Comparison of ENCODE assay signal across 10 cellular contexts in genomic region chr19:29806098-29806866, GRCh38. TPM values are rescaled to one million over a fixed set of nuclear protein-coding genes. Genes with fewer than 3 reads are reported as not detected.
A peak's percentile ranks its signal among the peaks of the same experiment; 100 is the strongest.
DNase-seq lines count a peak whose midpoint lies in the region; ATAC-seq and TF ChIP-seq lines count a peak whose summit lies in the region.
"Had no signal": no experiment of that assay in that cellular context is flagged by ENCODE, and none has a peak within 500 bp of the region (broad histone marks: within the 10 kb centered on the region; RNA-seq: fewer than 3 reads in every experiment).

No MANE protein-coding gene starts in this region.

- no peaks in the 10 kb centered on the region for H3K27me3 Mint-ChIP-seq in activated CD4-positive, alpha-beta memory T cell treated with anti-CD3 and anti-CD28 coated beads, Interleukin-2, amount 10 ng/mL, durations not matched to agents 7 days and 5 days

- no peak overlapping the region for H3K4me3 Mint-ChIP-seq in activated CD4-positive, alpha-beta memory T cell treated with anti-CD3 and anti-CD28 coated beads, Interleukin-2, amount 10 ng/mL, durations not matched to agents 7 days and 5 days

- H3K4me1 Mint-ChIP-seq in activated CD4-positive, alpha-beta memory T cell treated with anti-CD3 and anti-CD28 coated beads, Interleukin-2, amount 10 ng/mL, durations not matched to agents 7 days and 5 days: peaks cover 18% of the 10 kb centered on the region

- ATAC-seq in mucosa of descending colon: peak; percentile 24
- ATAC-seq: left lung had no signal

- no peaks in the 10 kb centered on the region for H3K9me3 ChIP-seq in mucosa of descending colon
- H3K9me3 ChIP-seq: left lung had no signal

- H3K36me3 ChIP-seq in mucosa of descending colon (ENCODE audit: low read depth): no peaks in the 10 kb centered on the region
- H3K36me3 ChIP-seq: left lung had no signal

- no peaks in the 10 kb centered on the region for H3K36me3 Mint-ChIP-seq in activated CD4-positive, alpha-beta memory T cell treated with anti-CD3 and anti-CD28 coated beads, Interleukin-2, amount 10 ng/mL, durations not matched to agents 7 days and 5 days (ENCODE audit: low read depth)

- no peak for TF ChIP-seq CTCF in mucosa of descending colon (IDR thresholded peaks at IDR 0.05)
- no peak for TF ChIP-seq CTCF in dorsolateral prefrontal cortex (IDR thresholded peaks at IDR 0.05 in 54 of 56, conservative IDR thresholded peaks at IDR 0.05 in 2 of 56; ENCODE audit: low read depth in 1 of 56, partially characterized antibody in 56 of 56)

- H3K4me1 ChIP-seq in mucosa of descending colon (ENCODE audit: low read depth): no peaks in the 10 kb centered on the region
- H3K4me1 ChIP-seq: left lung had no signal

- H3K4me3 ChIP-seq in mucosa of descending colon (no peak overlapping the region), dorsolateral prefrontal cortex (no peak overlapping the region)
- H3K4me3 ChIP-seq: left lung had no signal

- no peak overlapping the region for H3K27ac Mint-ChIP-seq in activated CD4-positive, alpha-beta memory T cell treated with anti-CD3 and anti-CD28 coated beads, Interleukin-2, amount 10 ng/mL, durations not matched to agents 7 days and 5 days

- H3K27me3 ChIP-seq in dorsolateral prefrontal cortex: no peaks in the 10 kb centered on the region
- H3K27me3 ChIP-seq: left lung had no signal

- POLR2A ChIA-PET in activated CD4-positive, alpha-beta memory T cell treated with anti-CD3 and anti-CD28 coated beads, Interleukin-2, amount 10 ng/mL, durations not matched to agents 7 days and 5 days (lab: Charles Lee): no interaction called here

- DNase-seq in ELF-1 (ENCODE audit: low read depth, low spot score): peak; percentile 67
- DNase-seq in NCI-H69 (lab: John Stamatoyannopoulos, UW): peak; percentile 48
- DNase-seq in fibroblast of gingiva (ENCODE audit: low read depth): peak; percentile 42
- DNase-seq in mucosa of descending colon: peak in 1 of 3 donors; percentile 58
- no peak for DNase-seq in activated T-cell treated with anti-CD3 and anti-CD28 coated beads, Interleukin-2, amount 50 U/mL, for 1 hour
- no peak for DNase-seq in NCI-H2171 treated with DMSO at 0.1 percent for 48 hours (lab: John Stamatoyannopoulos, UW)
- DNase-seq in dorsolateral prefrontal cortex: no peak
- no peak for DNase-seq in activated CD4-positive, alpha-beta memory T cell treated with anti-CD3 and anti-CD28 coated beads, Interleukin-2, amount 10 ng/mL, durations not matched to agents 7 days and 5 days
- DNase-seq: Kasumi-1 had no signal

- CTCF ChIA-PET in activated CD4-positive, alpha-beta memory T cell treated with anti-CD3 and anti-CD28 coated beads, Interleukin-2, amount 10 ng/mL, durations not matched to agents 7 days and 5 days (lab: Charles Lee): interaction anchor here (0.7 kb wide), 1 partner anchor 13 kb away, joined by 3 read pairs; no protein-coding TSS in a partner anchor

- no peak overlapping the region for H3K27ac ChIP-seq in dorsolateral prefrontal cortex
- H3K27ac ChIP-seq: left lung had no signal

- intact Hi-C loops in mucosa of descending colon (cut with DNase I, micrococcal nuclease) (no loop called here), dorsolateral prefrontal cortex (cut with DNase I) (no loop called here)

- no peaks in the 10 kb centered on the region for H3K9me3 Mint-ChIP-seq in activated CD4-positive, alpha-beta memory T cell treated with anti-CD3 and anti-CD28 coated beads, Interleukin-2, amount 10 ng/mL, durations not matched to agents 7 days and 5 days

RNA-seq across cellular contexts. Expression of gene CCNE1, which starts 5.5 kb away (rescaled TPM):
- total RNA-seq in mucosa of descending colon (1 to 10 TPM; 4.0 to 7.1 (median 4.4) TPM), dorsolateral prefrontal cortex (10 to 100 TPM in 1 of 120 experiments, 1 to 10 TPM in 119; 2.3 to 10.5 (median 5.5) TPM)
- total RNA-seq in activated CD4-positive, alpha-beta memory T cell treated with anti-CD3 and anti-CD28 coated beads, Interleukin-2, amount 10 ng/mL, durations not matched to agents 7 days and 5 days: 10 to 100 TPM; 24.8 to 26.3 TPM

Comparison
In these comparisons a context has a peak if more than half of its experiments do, and no peak if none do; other contexts are left out.
1. DNase-seq: peak in ELF-1 (single experiment), NCI-H69 (single experiment) and fibroblast of gingiva (single experiment); none in activated T-cell treated with anti-CD3 and anti-CD28 coated beads, Interleukin-2, amount 50 U/mL, for 1 hour (single experiment), NCI-H2171 treated with DMSO at 0.1 percent for 48 hours (single experiment), dorsolateral prefrontal cortex (0 of 10) and activated CD4-positive, alpha-beta memory T cell treated with anti-CD3 and anti-CD28 coated beads, Interleukin-2, amount 10 ng/mL, durations not matched to agents 7 days and 5 days (single experiment).